Comparison of ENCODE assay signal across 17 cellular contexts in genomic region chr1:32830092-32830852, GRCh38. TPM values are rescaled to one million over a fixed set of nuclear protein-coding genes. Genes with fewer than 3 reads are reported as not detected.
"Had no signal": no experiment of that assay in that cellular context is flagged by ENCODE, and none has a peak within 500 bp of the region (broad histone marks: within the 10 kb centered on the region; RNA-seq: fewer than 3 reads in every experiment).

No MANE protein-coding gene starts in this region.

- H3K27ac ChIP-seq: heart right ventricle, neutrophil, transverse colon had no signal

- H3K4me1 ChIP-seq: heart right ventricle, transverse colon had no signal

- H3K9me3 ChIP-seq: heart right ventricle, neutrophil, transverse colon had no signal

- H3K27me3 ChIP-seq: heart right ventricle, neutrophil, transverse colon had no signal

- DNase-seq: activated CD4-positive, alpha-beta T cell treated with anti-CD3 and anti-CD28 coated beads, Interleukin-2, amount 50 U/mL, for 48 hours; activated CD8-positive, alpha-beta memory T cell treated with anti-CD3 and anti-CD28 coated beads, Interleukin-2, amount 10 ng/mL, durations not matched to agents 7 days and 5 days; activated gamma-delta T cell treated with Interleukin-2 at 50 U/mL for 16 hours; activated T-cell treated with anti-CD3 and anti-CD28 coated beads, Interleukin-2, amount 50 U/mL, for 48 hours; foreskin melanocyte; heart right ventricle; left ventricle myocardium superior; posterior cingulate gyrus; transverse colon had no signal

- H3K4me3 ChIP-seq: heart right ventricle, transverse colon had no signal

- H3K4me3 Mint-ChIP-seq: activated CD8-positive, alpha-beta memory T cell treated with anti-CD3 and anti-CD28 coated beads, Interleukin-2, amount 10 ng/mL, durations not matched to agents 7 days and 5 days had no signal

- ATAC-seq: activated CD4-positive, CD25-positive, alpha-beta regulatory T cell treated with anti-CD3 and anti-CD28 coated beads, Interleukin-2, amount 50 U/mL, for 24 hours; activated CD8-positive, alpha-beta memory T cell treated with anti-CD3 and anti-CD28 coated beads, Interleukin-2, amount 10 ng/mL, durations not matched to agents 7 days and 5 days; heart right ventricle; left ventricle myocardium superior had no signal

- H3K27ac Mint-ChIP-seq: activated CD8-positive, alpha-beta memory T cell treated with anti-CD3 and anti-CD28 coated beads, Interleukin-2, amount 10 ng/mL, durations not matched to agents 7 days and 5 days had no signal

- H3K27me3 Mint-ChIP-seq: activated CD8-positive, alpha-beta memory T cell treated with anti-CD3 and anti-CD28 coated beads, Interleukin-2, amount 10 ng/mL, durations not matched to agents 7 days and 5 days had no signal

RNA-seq across cellular contexts. Expression of gene FNDC5, which starts 40.4 kb away (rescaled TPM):
- total RNA-seq: activated CD8-positive, alpha-beta memory T cell treated with anti-CD3 and anti-CD28 coated beads, Interleukin-2, amount 10 ng/mL, durations not matched to agents 7 days and 5 days; T-helper 2 cell treated with Interferon-gamma antibody and Interleukin-4, amounts not matched to agents 100 ng/mL and 5 ng/mL, for 36 hours had no signal
- polyA plus RNA-seq: keratinocyte had no signal

RNA-seq across cellular contexts. Expression of gene HPCA, which starts 56.0 kb away (rescaled TPM):
- total RNA-seq: astrocyte, cardiac septum, heart right ventricle, left ventricle myocardium superior, mesenteric fat pad, skeletal muscle tissue had no signal
- polyA plus RNA-seq: heart right ventricle, keratinocyte had no signal
